Comparison of ENCODE assay signal across 11 cellular contexts in genomic region chr1:89609781-89610456, GRCh38. TPM values are rescaled to one million over a fixed set of nuclear protein-coding genes. Genes with fewer than 3 reads are reported as not detected.
A peak's percentile ranks its signal among the peaks of the same experiment; 100 is the strongest.
DNase-seq lines count a peak whose midpoint lies in the region; ATAC-seq lines count a peak whose summit lies in the region.
"Had no signal": no experiment of that assay in that cellular context is flagged by ENCODE, and none has a peak within 500 bp of the region (broad histone marks: within the 10 kb centered on the region; RNA-seq: fewer than 3 reads in every experiment).

No MANE protein-coding gene starts in this region.

- H3K4me1 ChIP-seq in right cardiac atrium (ENCODE audit: control insufficient read depth, insufficient read depth, low read length), result peaks cover 8% of the 10 kb centered on the region
- H3K4me1 ChIP-seq: ascending aorta had no signal

- peak overlapping the region; percentile 81 for H3K4me3 Mint-ChIP-seq in activated T-helper 2 cell treated with anti-CD3 and anti-CD28 coated beads, Interferon-gamma antibody, Interleukin-2, Interleukin-4, amounts not matched to agents 10 μg/mL and 5 μg/mL and 100 μg/mL, durations not matched to agents 14 hours and 24 hours and 36 hours (ENCODE audit: low read depth)

- peaks cover 23% of the 10 kb centered on the region for H3K36me3 Mint-ChIP-seq in activated T-helper 2 cell treated with anti-CD3 and anti-CD28 coated beads, Interferon-gamma antibody, Interleukin-2, Interleukin-4, amounts not matched to agents 10 μg/mL and 5 μg/mL and 100 μg/mL, durations not matched to agents 14 hours and 24 hours and 36 hours (ENCODE audit: low read depth)

- H3K27ac Mint-ChIP-seq in activated T-helper 2 cell treated with anti-CD3 and anti-CD28 coated beads, Interferon-gamma antibody, Interleukin-2, Interleukin-4, amounts not matched to agents 10 μg/mL and 5 μg/mL and 100 μg/mL, durations not matched to agents 14 hours and 24 hours and 36 hours, result peak overlapping the region; percentile 99

- intact Hi-C loops in activated T-helper 2 cell treated with anti-CD3 and anti-CD28 coated beads, Interferon-gamma antibody, Interleukin-2, Interleukin-4, amounts not matched to agents 10 μg/mL and 5 μg/mL and 100 μg/mL, durations not matched to agents 14 hours and 24 hours and 36 hours (cut with micrococcal nuclease), result loop anchor here (1.0 to 10.0 kb wide), 6 partner anchors 9 to 387 kb away; partner anchors contain the start of genes GBP5, LRRC8C and ZNF326
- intact Hi-C loops in right cardiac atrium (cut with DNase I), result loop anchor here in 2 of 4 donors (10.0 kb wide), 2 partner anchors 125 to 155 kb away; no protein-coding TSS in a partner anchor

- no peak overlapping the region for H3K4me3 ChIP-seq in right cardiac atrium (ENCODE audit: low read length)
- H3K4me3 ChIP-seq: ascending aorta, testis had no signal

- WGBS in right cardiac atrium, result 57% methylated on average over 14 of the region's 14 CpGs

- H3K9me3 ChIP-seq in right cardiac atrium (ENCODE audit: control insufficient read depth, low read length), result no peaks in the 10 kb centered on the region
- H3K9me3 ChIP-seq: ascending aorta, testis had no signal

- no peaks in the 10 kb centered on the region for H3K9me3 Mint-ChIP-seq in activated T-helper 2 cell treated with anti-CD3 and anti-CD28 coated beads, Interferon-gamma antibody, Interleukin-2, Interleukin-4, amounts not matched to agents 10 μg/mL and 5 μg/mL and 100 μg/mL, durations not matched to agents 14 hours and 24 hours and 36 hours

- peaks cover 85% of the 10 kb centered on the region for H3K4me1 Mint-ChIP-seq in activated T-helper 2 cell treated with anti-CD3 and anti-CD28 coated beads, Interferon-gamma antibody, Interleukin-2, Interleukin-4, amounts not matched to agents 10 μg/mL and 5 μg/mL and 100 μg/mL, durations not matched to agents 14 hours and 24 hours and 36 hours (ENCODE audit: low read depth)

- DNase-seq in activated CD4-positive, alpha-beta T cell treated with anti-CD3 and anti-CD28 coated beads for 48 hours, result peak; percentile 75
- peak; percentile 63 for DNase-seq in activated T-helper 2 cell treated with anti-CD3 and anti-CD28 coated beads, Interferon-gamma antibody, Interleukin-2, Interleukin-4, amounts not matched to agents 10 μg/mL and 5 μg/mL and 100 μg/mL, durations not matched to agents 14 hours and 24 hours and 36 hours (ENCODE audit: low spot score)
- DNase-seq in right cardiac atrium, result peak; percentile 34 to 75 (median 75)
- DNase-seq in substantia nigra (lab: John Stamatoyannopoulos, UW), result peak in 24 of 49 donors; percentile 8 to 56 (median 32)
- DNase-seq: DMS79, NCI-H2029 treated with DMSO at 0.1 percent for 48 hours, testis had no signal

- no peaks in the 10 kb centered on the region for H3K27me3 Mint-ChIP-seq in activated T-helper 2 cell treated with anti-CD3 and anti-CD28 coated beads, Interferon-gamma antibody, Interleukin-2, Interleukin-4, amounts not matched to agents 10 μg/mL and 5 μg/mL and 100 μg/mL, durations not matched to agents 14 hours and 24 hours and 36 hours (ENCODE audit: low read depth)

- H3K27me3 ChIP-seq in right cardiac atrium (ENCODE audit: control insufficient read depth, insufficient read depth), result no peaks in the 10 kb centered on the region
- H3K27me3 ChIP-seq: ascending aorta, testis had no signal

- H3K27ac ChIP-seq in right cardiac atrium (ENCODE audit: low read length) (no peak overlapping the region), substantia nigra (ENCODE audit: low read depth, low read length, poor library complexity, severe bottlenecking) (peak overlapping the region; percentile 27)
- H3K27ac ChIP-seq: ascending aorta had no signal

- ATAC-seq in right cardiac atrium (peak; percentile 62 to 77), HG02588 (IDR thresholded peaks at IDR 0.05; ENCODE audit: unreplicated experiment) (no peak), GM19328 (IDR thresholded peaks at IDR 0.05; ENCODE audit: unreplicated experiment) (no peak), HG02642 (IDR thresholded peaks at IDR 0.05; ENCODE audit: poor library complexity, unreplicated experiment) (no peak)

RNA-seq across cellular contexts. Expression of gene LRRC8C, which starts 23.0 kb away (rescaled TPM):
- total RNA-seq in activated T-helper 2 cell treated with anti-CD3 and anti-CD28 coated beads, Interferon-gamma antibody, Interleukin-2, Interleukin-4, amounts not matched to agents 10 μg/mL and 5 μg/mL and 100 μg/mL, durations not matched to agents 14 hours and 24 hours and 36 hours, result 56.1 and 56.5 TPM in 2 replicates
- 10 to 100 TPM in 1 of 4 donors, 1 to 10 TPM in 3; 5.9 to 10.6 (median 6.9) TPM for total RNA-seq in right cardiac atrium
- polyA plus RNA-seq in right cardiac atrium, result 3.6 TPM

Comparison
In these comparisons a context has a peak if more than half of its experiments do, and no peak if none do; other contexts are left out.
1. ATAC-seq: peak in right cardiac atrium (2 of 2); none in HG02588 (single experiment), GM19328 (single experiment) and HG02642 (single experiment).